34 cellular contexts compared by ENCODE assay signal in genomic region chr6:48891308-48891707, GRCh38.
"Had no signal": no experiment of that assay in that cellular context is flagged by ENCODE, and none has a peak within 500 bp of the region (broad histone marks: within the 10 kb centered on the region; RNA-seq: fewer than 3 reads in every experiment).

No MANE protein-coding gene starts in this region.

- H3K27me3 ChIP-seq: MG63 had no signal

- H3K9me3 ChIP-seq: MG63 had no signal

- H3K36me3 ChIP-seq: MG63 had no signal

- DNase-seq: Karpas-422, Kasumi-1, MG63, MM.1S, MV-4-11, NCI-H1048, NCI-H1092, NCI-H1092 treated with DMSO at 0.1 percent for 48 hours, NCI-H1105, NCI-H1105 treated with DMSO at 0.1 percent for 48 hours, NCI-H1417, NCI-H1417 treated with DMSO at 0.1 percent for 48 hours, NCI-H1436, NCI-H1436 treated with DMSO at 0.1 percent for 48 hours, NCI-H146, NCI-H1694, NCI-H1694 treated with DMSO at 0.1 percent for 48 hours, NCI-H187, NCI-H187 treated with DMSO at 0.1 percent for 48 hours, NCI-H1930, NCI-H2029, NCI-H2029 treated with DMSO at 0.1 percent for 48 hours, NCI-H2081, NCI-H2081 treated with DMSO at 0.1 percent for 48 hours, NCI-H2107, NCI-H2171, NCI-H2171 treated with DMSO at 0.1 percent for 48 hours, NCI-H2227 treated with DMSO at 0.1 percent for 48 hours, NCI-H226, NCI-H345, NCI-H446, NCI-H446 treated with DMSO at 0.1 percent for 48 hours, NCI-H510A, NCI-H510A treated with DMSO at 0.1 percent for 48 hours had no signal

- H3K4me3 ChIP-seq: MG63 had no signal
